8 cellular contexts compared by ENCODE assay signal in genomic region chr21:44138039-44138438, GRCh38. TPM values are rescaled to one million over a fixed set of nuclear protein-coding genes. Genes with fewer than 3 reads are reported as not detected.
DNase-seq lines count a peak whose midpoint lies in the region; ATAC-seq, FAIRE-seq and TF ChIP-seq lines count a peak whose summit lies in the region.
"Not testable (repeated sequence)": the region's sequence is repeated elsewhere in the genome, so short reads cannot be mapped to it uniquely, and the experiment has no call there.

No MANE protein-coding gene starts in this region.

- H3K4me1 Mint-ChIP-seq in Calu3 (ENCODE audit: low read depth, unreplicated experiment); activated CD4-positive, alpha-beta memory T cell treated with anti-CD3 and anti-CD28 coated beads for 36 hours (ENCODE audit: low read depth); activated naive CD4-positive, alpha-beta T cell treated with anti-CD3 and anti-CD28 coated beads for 36 hours (ENCODE audit: low read depth): not testable (repeated sequence)

- TF ChIP-seq CTCF in Calu3 (IDR thresholded peaks at IDR 0.05; ENCODE audit: unreplicated experiment); mucosa of descending colon (IDR thresholded peaks at IDR 0.05): not testable (repeated sequence)
- TF ChIP-seq CTCF in LNCaP clone FGC (IDR thresholded peaks at IDR 0.05; ENCODE audit: control insufficient read depth, extremely low read depth, insufficient read depth) (peak; percentile 24; the same call in 1 of the 2 replicates), upper lobe of right lung (IDR thresholded peaks at IDR 0.05) (peak; percentile 8)

- H3K27ac Mint-ChIP-seq in Calu3 (ENCODE audit: unreplicated experiment); activated CD4-positive, alpha-beta memory T cell treated with anti-CD3 and anti-CD28 coated beads for 36 hours; activated naive CD4-positive, alpha-beta T cell treated with anti-CD3 and anti-CD28 coated beads for 36 hours: not testable (repeated sequence)

- BruUV-seq in Calu3 (replicated peaks; lab: Mats Ljungman, UMichigan) = not testable (repeated sequence)

- not testable (repeated sequence) for H3K4me3 ChIP-seq in LNCaP clone FGC (ENCODE audit: low read depth, low read length); mucosa of descending colon; upper lobe of right lung

- CTCF ChIA-PET in Calu3 (lab: Charles Lee); activated CD4-positive, alpha-beta memory T cell treated with anti-CD3 and anti-CD28 coated beads for 36 hours (lab: Charles Lee); activated naive CD4-positive, alpha-beta T cell treated with anti-CD3 and anti-CD28 coated beads for 36 hours (lab: Charles Lee): not testable (repeated sequence)

- not testable (repeated sequence) for H3K36me3 ChIP-seq in mucosa of descending colon (ENCODE audit: low read depth); upper lobe of right lung

- intact Hi-C loops in Calu3 (cut with micrococcal nuclease; ENCODE audit: unreplicated experiment); activated CD4-positive, alpha-beta memory T cell treated with anti-CD3 and anti-CD28 coated beads for 36 hours (cut with micrococcal nuclease); activated naive CD4-positive, alpha-beta T cell treated with anti-CD3 and anti-CD28 coated beads for 36 hours (cut with micrococcal nuclease); Right ventricle myocardium superior (cut with DNase I); mucosa of descending colon (cut with DNase I, micrococcal nuclease); upper lobe of right lung (cut with DNase I): not testable (repeated sequence)

- H3K36me3 Mint-ChIP-seq in Calu3 (ENCODE audit: insufficient read depth, unreplicated experiment); activated CD4-positive, alpha-beta memory T cell treated with anti-CD3 and anti-CD28 coated beads for 36 hours; activated naive CD4-positive, alpha-beta T cell treated with anti-CD3 and anti-CD28 coated beads for 36 hours (ENCODE audit: low read depth): not testable (repeated sequence)

- FAIRE-seq in GM19239 (lab: Jason Lieb, UNC) = peak; percentile 99

- ATAC-seq in Right ventricle myocardium superior (ENCODE audit: poor library complexity) = peak; percentile 39
- peak; percentile 87 for ATAC-seq in mucosa of descending colon
- peak; percentile 81 for ATAC-seq in upper lobe of right lung

- H3K27me3 ChIP-seq in upper lobe of right lung = not testable (repeated sequence)

- H3K27ac ChIP-seq in upper lobe of right lung = not testable (repeated sequence)

- DNase-seq in Calu3 (peak; percentile 33), Right ventricle myocardium superior (peak; percentile 46), upper lobe of right lung (peak; percentile 65)
- DNase-seq in GM19239 (ENCODE audit: insufficient read length, low spot score); LNCaP clone FGC (ENCODE audit: low read depth); mucosa of descending colon: not testable (repeated sequence)
- DNase-seq in activated CD4-positive, alpha-beta memory T cell treated with anti-CD3 and anti-CD28 coated beads for 36 hours = peak; percentile 52
- DNase-seq in activated naive CD4-positive, alpha-beta T cell treated with anti-CD3 and anti-CD28 coated beads for 36 hours = peak; percentile 35

- not testable (repeated sequence) for H3K4me3 Mint-ChIP-seq in Calu3 (ENCODE audit: low read depth, unreplicated experiment); activated CD4-positive, alpha-beta memory T cell treated with anti-CD3 and anti-CD28 coated beads for 36 hours; activated naive CD4-positive, alpha-beta T cell treated with anti-CD3 and anti-CD28 coated beads for 36 hours

- not testable (repeated sequence) for H3K9me3 ChIP-seq in mucosa of descending colon, upper lobe of right lung

- POLR2A ChIA-PET in activated CD4-positive, alpha-beta memory T cell treated with anti-CD3 and anti-CD28 coated beads for 36 hours (lab: Charles Lee) = not testable (repeated sequence)

- not testable (repeated sequence) for H3K27me3 Mint-ChIP-seq in Calu3 (ENCODE audit: unreplicated experiment); activated CD4-positive, alpha-beta memory T cell treated with anti-CD3 and anti-CD28 coated beads for 36 hours; activated naive CD4-positive, alpha-beta T cell treated with anti-CD3 and anti-CD28 coated beads for 36 hours (ENCODE audit: low read depth)

- not testable (repeated sequence) for H3K4me1 ChIP-seq in mucosa of descending colon (ENCODE audit: low read depth); upper lobe of right lung

- not testable (repeated sequence) for H3K9me3 Mint-ChIP-seq in Calu3 (ENCODE audit: low read depth, unreplicated experiment); activated CD4-positive, alpha-beta memory T cell treated with anti-CD3 and anti-CD28 coated beads for 36 hours; activated naive CD4-positive, alpha-beta T cell treated with anti-CD3 and anti-CD28 coated beads for 36 hours

RNA-seq across cellular contexts. Expression of gene GATD3, which starts 4.6 kb away (rescaled TPM):
- 23.9 and 24.6 TPM in 2 replicates for total RNA-seq in Calu3 (2022)
- total RNA-seq in activated CD4-positive, alpha-beta memory T cell treated with anti-CD3 and anti-CD28 coated beads for 36 hours = 10 to 100 TPM; 40.1 to 44.9 TPM
- total RNA-seq in activated naive CD4-positive, alpha-beta T cell treated with anti-CD3 and anti-CD28 coated beads for 36 hours = 10 to 100 TPM; 21.3 to 27.4 TPM
- 146 TPM for total RNA-seq in Right ventricle myocardium superior
- 10 to 100 TPM in 2 of 3 donors, 1 to 10 TPM in 1; 7.1 to 12.2 (median 10.3) TPM for total RNA-seq in mucosa of descending colon
- total RNA-seq in upper lobe of right lung = 44.5 TPM

RNA-seq across cellular contexts. Expression of gene PWP2, which starts 30.8 kb away (rescaled TPM):
- 16.3 and 18.1 TPM in 2 replicates for total RNA-seq in Calu3 (2022)
- total RNA-seq in activated CD4-positive, alpha-beta memory T cell treated with anti-CD3 and anti-CD28 coated beads for 36 hours = 10 to 100 TPM; 38.5 to 39.8 TPM
- total RNA-seq in activated naive CD4-positive, alpha-beta T cell treated with anti-CD3 and anti-CD28 coated beads for 36 hours = 10 to 100 TPM; 29.6 to 30.9 TPM
- 8.6 TPM for total RNA-seq in Right ventricle myocardium superior
- total RNA-seq in mucosa of descending colon = 10 to 100 TPM in 1 of 3 donors, 1 to 10 TPM in 2; 3.0 to 10.4 (median 4.5) TPM
- total RNA-seq in upper lobe of right lung = 9.9 TPM
